11 cellular contexts compared by ENCODE assay signal in genomic region chr7:100155553-100156317, GRCh38. TPM values are rescaled to one million over a fixed set of nuclear protein-coding genes. Genes with fewer than 3 reads are reported as not detected.
DNase-seq lines count a peak whose midpoint lies in the region; ATAC-seq, FAIRE-seq and TF ChIP-seq lines count a peak whose summit lies in the region.
"Had no signal": no experiment of that assay in that cellular context is flagged by ENCODE, and none has a peak within 500 bp of the region (broad histone marks: within the 10 kb centered on the region; RNA-seq: fewer than 3 reads in every experiment).

No MANE protein-coding gene starts in this region.

- no peaks in the 10 kb centered on the region for H3K9me3 ChIP-seq in KOPT-K1 (ENCODE audit: insufficient read depth, low read length, poor library complexity, severe bottlenecking)
- no peaks in the 10 kb centered on the region for H3K9me3 ChIP-seq in astrocyte (ENCODE audit: insufficient read depth, low read depth, low read length)
- H3K9me3 ChIP-seq in trophoblast cell (ENCODE audit: insufficient read depth, low read depth, low read length) = peaks cover 4% of the 10 kb centered on the region
- no peaks in the 10 kb centered on the region for H3K9me3 ChIP-seq in right atrium auricular region

- peak overlapping the region; percentile 67 for H3K27ac Mint-ChIP-seq in activated CD8-positive, alpha-beta memory T cell treated with anti-CD3 and anti-CD28 coated beads, Interleukin-2, amount 10 ng/mL, durations not matched to agents 7 days and 5 days
- no peak overlapping the region for H3K27ac Mint-ChIP-seq in astrocyte (ENCODE audit: unreplicated experiment)
- H3K27ac Mint-ChIP-seq in osteocyte (ENCODE audit: unreplicated experiment) = no peak overlapping the region
- H3K27ac Mint-ChIP-seq: WTC11 had no signal

- H3K79me2 ChIP-seq in astrocyte (ENCODE audit: insufficient read depth, low read length) (peaks cover 35% of the 10 kb centered on the region), trophoblast cell (ENCODE audit: control insufficient read depth, insufficient read depth, low read length, poor library complexity) (peaks cover 4% of the 10 kb centered on the region)

- H2BK120ac ChIP-seq in trophoblast cell (ENCODE audit: insufficient read depth, low read length, poor library complexity) = no peak overlapping the region

- H3K36me3 ChIP-seq in KOPT-K1 (ENCODE audit: insufficient read depth, low read length) = peaks cover 61% of the 10 kb centered on the region
- H3K36me3 ChIP-seq in astrocyte (ENCODE audit: insufficient read depth, low read length) = peaks cover 9% of the 10 kb centered on the region
- H3K36me3 ChIP-seq in trophoblast cell (ENCODE audit: control insufficient read depth in 1 of 2, insufficient read depth in 2 of 2, low read length in 2 of 2) = peaks cover 36 to 41% of the 10 kb centered on the region in 2 experiments
- H3K36me3 ChIP-seq in right atrium auricular region = peaks cover 33% of the 10 kb centered on the region

- H3K4me3 Mint-ChIP-seq in activated CD8-positive, alpha-beta memory T cell treated with anti-CD3 and anti-CD28 coated beads, Interleukin-2, amount 10 ng/mL, durations not matched to agents 7 days and 5 days = no peak overlapping the region
- H3K4me3 Mint-ChIP-seq in astrocyte (ENCODE audit: unreplicated experiment) (no peak overlapping the region), osteocyte (ENCODE audit: unreplicated experiment) (no peak overlapping the region)

- DNase-seq in activated CD8-positive, alpha-beta memory T cell treated with anti-CD3 and anti-CD28 coated beads, Interleukin-2, amount 10 ng/mL, durations not matched to agents 7 days and 5 days = no peak
- DNase-seq in activated CD8-positive, alpha-beta memory T cell treated with anti-CD3 and anti-CD28 coated beads, Interleukin-2, amount 50 U/mL, for 48 hours = no peak
- no peak for DNase-seq in astrocyte (ENCODE audit: low read depth)
- DNase-seq in trophoblast cell = peak; percentile 48 to 60
- no peak for DNase-seq in osteocyte (ENCODE audit: extremely low spot score, unreplicated experiment)
- no peak for DNase-seq in right atrium auricular region (ENCODE audit: low spot score)
- DNase-seq in activated CD4-positive, alpha-beta T cell treated with anti-CD3 and anti-CD28 coated beads for 4 hours = no peak
- DNase-seq: activated T-cell treated with anti-CD3 and anti-CD28 coated beads for 4 hours, NCI-H1092 treated with DMSO at 0.1 percent for 48 hours had no signal

- WGBS in trophoblast cell (ENCODE audit: extremely low coverage, insufficient coverage, insufficient read length) = no CpG with 5 or more reads among the region's 20 CpGs

- H2BK5ac ChIP-seq in trophoblast cell (ENCODE audit: low read depth, low read length, poor library complexity) = no peak overlapping the region

- no peak overlapping the region for H3K18ac ChIP-seq in trophoblast cell (ENCODE audit: low read length)

- CTCF ChIA-PET in activated CD8-positive, alpha-beta memory T cell treated with anti-CD3 and anti-CD28 coated beads, Interleukin-2, amount 10 ng/mL, durations not matched to agents 7 days and 5 days (lab: Charles Lee) = interaction anchor here (5.7 to 9.7 kb wide), 2 partner anchors 25 to 62 kb away, joined by 19 to 61 read pairs; no protein-coding TSS in a partner anchor

- H3K27me3 ChIP-seq in astrocyte (ENCODE audit: insufficient read depth, low read length) (no peaks in the 10 kb centered on the region), trophoblast cell (ENCODE audit: insufficient read depth, low read length) (no peaks in the 10 kb centered on the region), right atrium auricular region (no peaks in the 10 kb centered on the region)

- no peak overlapping the region for H4K91ac ChIP-seq in trophoblast cell (ENCODE audit: low read depth, low read length)

- H3K4me1 ChIP-seq in astrocyte (ENCODE audit: insufficient read depth, low read length) (peaks cover 7% of the 10 kb centered on the region), trophoblast cell (ENCODE audit: control insufficient read depth in 1 of 2, insufficient read depth in 2 of 2, low read length in 2 of 2) (peaks cover 8 to 17% of the 10 kb centered on the region in 2 experiments), right atrium auricular region (peaks cover 0 to 22% of the 10 kb centered on the region in 2 donors)

- no peak overlapping the region for H2AK5ac ChIP-seq in trophoblast cell (ENCODE audit: low read length)

- H3K23ac ChIP-seq in trophoblast cell (ENCODE audit: low read length) = no peak overlapping the region

- TF ChIP-seq CTCF in astrocyte (IDR thresholded peaks at IDR 0.05; ENCODE audit: insufficient read depth, low read depth, low read length) (no peak), osteocyte (IDR thresholded peaks at IDR 0.05) (no peak), right atrium auricular region (IDR thresholded peaks at IDR 0.05) (no peak)

- peaks cover 57% of the 10 kb centered on the region for H3K4me1 Mint-ChIP-seq in activated CD8-positive, alpha-beta memory T cell treated with anti-CD3 and anti-CD28 coated beads, Interleukin-2, amount 10 ng/mL, durations not matched to agents 7 days and 5 days
- H3K4me1 Mint-ChIP-seq in astrocyte (ENCODE audit: low read depth, unreplicated experiment) = peaks cover 7% of the 10 kb centered on the region
- peaks cover 23% of the 10 kb centered on the region for H3K4me1 Mint-ChIP-seq in osteocyte (ENCODE audit: unreplicated experiment)

- no peak for ATAC-seq in activated CD8-positive, alpha-beta memory T cell treated with anti-CD3 and anti-CD28 coated beads, Interleukin-2, amount 10 ng/mL, durations not matched to agents 7 days and 5 days
- ATAC-seq: WTC11 had no signal

- H3K4ac ChIP-seq in trophoblast cell (ENCODE audit: low read depth, low read length) = no peak overlapping the region

- no peak overlapping the region for H4K8ac ChIP-seq in trophoblast cell (ENCODE audit: low read depth, low read length)

- H4K20me1 ChIP-seq in astrocyte (ENCODE audit: insufficient read depth, low read length) = peaks cover 47% of the 10 kb centered on the region

- H3K4me3 ChIP-seq in astrocyte (ENCODE audit: insufficient read depth, low read depth, low read length) (no peak overlapping the region), trophoblast cell (ENCODE audit: low read depth, low read length) (no peak overlapping the region), right atrium auricular region (no peak overlapping the region)

- H2BK12ac ChIP-seq in trophoblast cell (ENCODE audit: low read length) = no peak overlapping the region

- H2AFZ ChIP-seq in astrocyte (ENCODE audit: low read depth, low read length) (no peak overlapping the region), trophoblast cell (ENCODE audit: insufficient read depth, low read length, poor library complexity) (no peak overlapping the region)

- peaks cover 10% of the 10 kb centered on the region for H3K79me1 ChIP-seq in trophoblast cell (ENCODE audit: low read length)

- H4K12ac ChIP-seq in trophoblast cell (ENCODE audit: low read depth, low read length) = no peak overlapping the region

- peak overlapping the region; percentile 18 for H3K9ac ChIP-seq in astrocyte (ENCODE audit: low read length)
- H3K9ac ChIP-seq in trophoblast cell (ENCODE audit: low read length) = peak overlapping the region; percentile 33

- no peaks in the 10 kb centered on the region for H3K27me3 Mint-ChIP-seq in activated CD8-positive, alpha-beta memory T cell treated with anti-CD3 and anti-CD28 coated beads, Interleukin-2, amount 10 ng/mL, durations not matched to agents 7 days and 5 days
- H3K27me3 Mint-ChIP-seq in astrocyte (ENCODE audit: low read depth, unreplicated experiment) (no peaks in the 10 kb centered on the region), osteocyte (ENCODE audit: unreplicated experiment) (no peaks in the 10 kb centered on the region)

- no peaks in the 10 kb centered on the region for H3K9me3 Mint-ChIP-seq in activated CD8-positive, alpha-beta memory T cell treated with anti-CD3 and anti-CD28 coated beads, Interleukin-2, amount 10 ng/mL, durations not matched to agents 7 days and 5 days (ENCODE audit: low read depth)
- H3K9me3 Mint-ChIP-seq in astrocyte (ENCODE audit: unreplicated experiment) = no peaks in the 10 kb centered on the region
- H3K9me3 Mint-ChIP-seq in osteocyte (ENCODE audit: unreplicated experiment) = no peaks in the 10 kb centered on the region
- H3K9me3 Mint-ChIP-seq: WTC11 had no signal

- H3K4me2 ChIP-seq in astrocyte (ENCODE audit: low read length) (no peak overlapping the region), trophoblast cell (ENCODE audit: low read length) (no peak overlapping the region)

- H3K14ac ChIP-seq in trophoblast cell (ENCODE audit: low read length) = no peak overlapping the region

- peak overlapping the region; percentile 84 for H3K27ac ChIP-seq in KOPT-K1 (ENCODE audit: low read depth, low read length, poor library complexity, severe bottlenecking)
- H3K27ac ChIP-seq in astrocyte (ENCODE audit: low read depth, low read length) = no peak overlapping the region
- H3K27ac ChIP-seq in trophoblast cell (ENCODE audit: low read depth, low read length) = no peak overlapping the region
- no peak overlapping the region for H3K27ac ChIP-seq in right atrium auricular region

- no peak for FAIRE-seq in astrocyte (lab: Jason Lieb, UNC)

- peaks cover 36% of the 10 kb centered on the region for H3K36me3 Mint-ChIP-seq in activated CD8-positive, alpha-beta memory T cell treated with anti-CD3 and anti-CD28 coated beads, Interleukin-2, amount 10 ng/mL, durations not matched to agents 7 days and 5 days
- H3K36me3 Mint-ChIP-seq in astrocyte (ENCODE audit: low read depth, unreplicated experiment) (peaks cover 10% of the 10 kb centered on the region), osteocyte (ENCODE audit: unreplicated experiment) (peaks cover 9% of the 10 kb centered on the region)

RNA-seq across cellular contexts. Expression of gene TRAPPC14, which starts 2.8 kb away (rescaled TPM):
- total RNA-seq in activated CD8-positive, alpha-beta memory T cell treated with anti-CD3 and anti-CD28 coated beads, Interleukin-2, amount 10 ng/mL, durations not matched to agents 7 days and 5 days = 10 to 100 TPM; 36.8 to 43.5 TPM
- total RNA-seq in astrocyte = 18.7 and 19.5 TPM in 2 replicates
- polyA plus RNA-seq in trophoblast cell (2013) = 9.4 and 10.2 TPM in 2 replicates
- total RNA-seq in osteocyte = 18.2 and 20.3 TPM in 2 replicates
- 1 to 10 TPM; 5.1 to 8.3 TPM for total RNA-seq in right atrium auricular region

RNA-seq across cellular contexts. Expression of gene LAMTOR4, which starts 7.0 kb away (rescaled TPM):
- 100 to 1,000 TPM; 119 to 151 TPM for total RNA-seq in activated CD8-positive, alpha-beta memory T cell treated with anti-CD3 and anti-CD28 coated beads, Interleukin-2, amount 10 ng/mL, durations not matched to agents 7 days and 5 days
- total RNA-seq in astrocyte = 59.9 and 62.7 TPM in 2 replicates
- polyA plus RNA-seq in trophoblast cell (2013) = 58.9 and 65.5 TPM in 2 replicates
- 111 and 123 TPM in 2 replicates for total RNA-seq in osteocyte
- total RNA-seq in right atrium auricular region = 100 to 1,000 TPM; 153 to 168 TPM

RNA-seq across cellular contexts. Expression of gene GAL3ST4, which starts 12.7 kb away (rescaled TPM):
- 1 to 10 TPM in 1 of 2 experiments, under 1 TPM in 1; 0.61 to 1.4 TPM for total RNA-seq in activated CD8-positive, alpha-beta memory T cell treated with anti-CD3 and anti-CD28 coated beads, Interleukin-2, amount 10 ng/mL, durations not matched to agents 7 days and 5 days
- total RNA-seq in astrocyte (3.1 and 3.4 TPM in 2 replicates), osteocyte (2.9 and 3.6 TPM in 2 replicates), right atrium auricular region (1 to 10 TPM; 1.3 to 2.4 TPM)
- 0.37 and 0.42 TPM in 2 replicates for polyA plus RNA-seq in trophoblast cell (2013)

RNA-seq across cellular contexts. Expression of gene GPC2, which starts 21.4 kb away (rescaled TPM):
- total RNA-seq in activated CD8-positive, alpha-beta memory T cell treated with anti-CD3 and anti-CD28 coated beads, Interleukin-2, amount 10 ng/mL, durations not matched to agents 7 days and 5 days = 1 to 10 TPM; 2.9 to 6.2 TPM
- total RNA-seq in astrocyte (6.5 and 7.6 TPM in 2 replicates), osteocyte (8.1 and 12.6 TPM in 2 replicates), right atrium auricular region (under 1 TPM in 1 of 2 donors, not detected in 1; 0.12 TPM)
- 2.9 TPM in 2 replicates for polyA plus RNA-seq in trophoblast cell (2013)

RNA-seq across cellular contexts. Expression of gene STAG3, which starts 22.0 kb away (rescaled TPM):
- total RNA-seq in activated CD8-positive, alpha-beta memory T cell treated with anti-CD3 and anti-CD28 coated beads, Interleukin-2, amount 10 ng/mL, durations not matched to agents 7 days and 5 days = 10 to 100 TPM in 1 of 2 experiments, 1 to 10 TPM in 1; 8.1 to 20.2 TPM
- total RNA-seq in astrocyte (0.34 and 0.36 TPM in 2 replicates), osteocyte (1.0 and 1.5 TPM in 2 replicates), right atrium auricular region (not detected)
- polyA plus RNA-seq in trophoblast cell (2013) = 0.15 and 0.19 TPM in 2 replicates

Comparison
In these comparisons a context has a peak if more than half of its experiments do, and no peak if none do; other contexts are left out.
1. DNase-seq: peak in trophoblast cell (2 of 2); none in activated CD8-positive, alpha-beta memory T cell treated with anti-CD3 and anti-CD28 coated beads, Interleukin-2, amount 10 ng/mL, durations not matched to agents 7 days and 5 days (single experiment), activated CD8-positive, alpha-beta memory T cell treated with anti-CD3 and anti-CD28 coated beads, Interleukin-2, amount 50 U/mL, for 48 hours (single experiment), astrocyte (single experiment), osteocyte (single experiment), right atrium auricular region (single experiment) and activated CD4-positive, alpha-beta T cell treated with anti-CD3 and anti-CD28 coated beads for 4 hours (0 of 2).